5 cellular contexts compared by ENCODE assay signal in the genomic region with DNA sequence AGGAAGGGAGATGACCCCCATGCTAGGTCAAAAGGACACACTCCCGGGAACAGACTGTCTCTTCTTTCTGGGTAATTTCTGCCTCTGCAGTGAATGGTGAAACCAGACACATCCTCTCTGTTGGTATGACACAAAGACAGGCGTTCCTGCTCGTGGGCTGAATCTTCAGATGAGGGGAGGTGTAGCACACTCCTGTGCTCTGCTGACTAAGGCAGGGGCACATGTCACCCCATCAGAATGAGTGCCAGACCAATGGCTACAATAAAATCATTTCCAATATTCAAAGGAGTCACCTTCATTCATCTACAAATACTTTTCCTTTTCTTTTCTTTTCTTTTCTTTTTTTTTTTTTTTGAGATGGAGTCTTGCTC. TPM values are rescaled to one million over a fixed set of nuclear protein-coding genes. Genes with fewer than 3 reads are reported as not detected.
"Had no signal": no experiment of that assay in that cellular context is flagged by ENCODE, and none has a peak within 500 bp of the region (broad histone marks: within the 10 kb centered on the region; RNA-seq: fewer than 3 reads in every experiment).

No MANE protein-coding gene starts in this region.

RNA-seq across cellular contexts. Expression of a gene that starts 24.2 kb away (rescaled TPM):
- total RNA-seq: HepG2, HT-29, HT1080, IMR-90, K562 had no signal
